17 cellular contexts compared by ENCODE assay signal in the genomic region with DNA sequence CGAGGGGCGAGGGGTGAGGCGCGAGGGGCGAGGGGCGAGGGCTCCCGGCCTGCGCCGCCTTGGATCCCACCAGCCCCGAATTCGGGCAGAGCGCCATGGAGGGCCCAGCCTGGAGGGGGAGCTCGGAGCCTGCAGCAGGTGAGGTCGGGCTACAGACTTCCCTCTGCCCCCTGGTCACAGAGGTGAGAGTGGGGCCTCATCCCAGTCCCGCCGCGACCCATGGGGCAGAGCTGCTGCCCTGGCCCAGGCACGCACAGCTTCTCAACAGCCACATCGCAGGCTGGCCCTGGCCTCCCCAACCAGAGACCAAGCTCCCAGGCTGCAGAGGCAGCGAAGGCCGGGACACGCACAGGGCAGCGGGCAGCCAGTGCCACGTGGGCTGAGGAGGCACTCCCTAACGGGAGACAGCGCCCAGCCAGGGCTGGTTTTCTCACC.
A peak's percentile ranks its signal among the peaks of the same experiment; 100 is the strongest.
DNase-seq lines count a peak whose midpoint lies in the region; ATAC-seq, FAIRE-seq and TF ChIP-seq lines count a peak whose summit lies in the region.
"Had no signal": no experiment of that assay in that cellular context is flagged by ENCODE, and none has a peak within 500 bp of the region (broad histone marks: within the 10 kb centered on the region; RNA-seq: fewer than 3 reads in every experiment).

No MANE protein-coding gene starts in this region.

- CTCF ChIA-PET in A549 (lab: Yijun Ruan, JAX), result interaction anchor here (3.8 kb wide), 1 partner anchor 14 kb away, joined by 16 read pairs; no protein-coding TSS in a partner anchor

- peak in 1 of 2 experiments; percentile 30; a peak in 2 of 5 replicates for TF ChIP-seq RAD21 in A549 (conservative IDR thresholded peaks at IDR 0.05 in 1 of 2, IDR thresholded peaks at IDR 0.05 in 1 of 2)

- H2AFZ ChIP-seq in GM23248, result no peak overlapping the region
- H2AFZ ChIP-seq: parathyroid adenoma had no signal

- H3K4me2 ChIP-seq in A549, result no peak overlapping the region
- no peak overlapping the region for H3K4me2 ChIP-seq in GM23248 (ENCODE audit: unreplicated experiment)
- H3K4me2 ChIP-seq: smooth muscle cell had no signal

- H3K27me3 ChIP-seq in GM23248 (replicated peaks; ENCODE audit: insufficient read depth), result no peaks in the 10 kb centered on the region
- H3K27me3 ChIP-seq: gastrocnemius medialis had no signal

- no peak overlapping the region for H3K4me3 ChIP-seq in A549
- no peak overlapping the region for H3K4me3 ChIP-seq in GM23248
- H3K4me3 ChIP-seq: gastrocnemius medialis, HAP-1, smooth muscle cell had no signal

- H3K79me2 ChIP-seq in GM23248 (ENCODE audit: insufficient read depth), result no peaks in the 10 kb centered on the region

- H3F3A ChIP-seq in GM23248 (ENCODE audit: insufficient read depth), result no peaks in the 10 kb centered on the region

- no peak for FAIRE-seq in A549 (lab: Jason Lieb, UNC)
- FAIRE-seq: colon had no signal

- no peak for TF ChIP-seq CTCF in A549 (IDR thresholded peaks at IDR 0.05)

- in situ Hi-C loops in GM23248 (cut with MboI), result no loop called here

- 68% methylated on average over 17 of the region's 26 CpGs for WGBS in A549 (ENCODE audit: missing lambda C conversion rate)
- WGBS in GM23248 (ENCODE audit: low coverage in 1 of 2, low lambda C conversion rate in 2 of 2, missing lambda C conversion rate in 2 of 2), 2 experiments, result 65 to 70% methylated on average over 12 to 26 of the region's 26 CpGs

- no peak overlapping the region for H3K9ac ChIP-seq in GM23248
- H3K9ac ChIP-seq: parathyroid adenoma had no signal

- DNase-seq in A549 (ENCODE audit: low read depth in 1 of 2, low spot score in 1 of 2) (peak; percentile 12 to 48), GM23248 (peak; percentile 1), SW480 (ENCODE audit: low spot score) (peak; percentile 64), iPS-NIHi11 (ENCODE audit: low spot score) (peak; percentile 24), dedifferentiated amniotic fluid mesenchymal stem cell (ENCODE audit: extremely low spot score) (no peak)
- no peak for DNase-seq in activated naive CD4-positive, alpha-beta T cell treated with anti-CD3 and anti-CD28 coated beads, Interleukin-2, amount 50 U/mL, for 16 hours
- DNase-seq: activated effector memory CD4-positive, alpha-beta T cell treated with Interleukin-2 at 50 U/mL for 16 hours; AML-193; gastrocnemius medialis; left ventricle myocardium superior; SHP77 treated with DMSO at 0.1 percent for 48 hours had no signal

- H3K27ac ChIP-seq in A549 (peak overlapping the region in 1 of 2 experiments; percentile 57; a peak in 1 of 6 replicates), GM23248 (no peak overlapping the region)
- H3K27ac ChIP-seq: gastrocnemius medialis, parathyroid adenoma had no signal

- H3K9me2 ChIP-seq in GM23248 (ENCODE audit: insufficient read depth), result no peaks in the 10 kb centered on the region

- TF ChIP-seq EP300 in A549 (IDR thresholded peaks at IDR 0.05), result no peak

- H3K36me3 ChIP-seq in GM23248 (ENCODE audit: low read depth), result no peaks in the 10 kb centered on the region
- H3K36me3 ChIP-seq: gastrocnemius medialis, HAP-1 had no signal

- no peaks in the 10 kb centered on the region for H4K20me1 ChIP-seq in GM23248 (ENCODE audit: insufficient read depth)

- POLR2A ChIA-PET in A549 (lab: Yijun Ruan, JAX), result interaction anchor here (1.2 kb wide), 1 partner anchor 37 kb away, joined by 3 read pairs; no protein-coding TSS in a partner anchor

- H3K4me1 ChIP-seq in A549 (peaks cover 16% of the 10 kb centered on the region), GM23248 (ENCODE audit: insufficient read depth) (no peaks in the 10 kb centered on the region)
- H3K4me1 ChIP-seq: gastrocnemius medialis, HAP-1, parathyroid adenoma had no signal

- H3K9me3 ChIP-seq in A549, result peaks cover 7% of the 10 kb centered on the region; the same call in 1 of the 3 replicates
- H3K9me3 ChIP-seq in GM23248 (ENCODE audit: low read depth), result no peaks in the 10 kb centered on the region
- H3K9me3 ChIP-seq: gastrocnemius medialis had no signal

- no peak for TF ChIP-seq POLR2A in A549 (IDR thresholded peaks at IDR 0.05; ENCODE audit: low read length)

- peak; percentile 49 to 72 for ATAC-seq in A549
- ATAC-seq in GM18502 (IDR thresholded peaks at IDR 0.05; ENCODE audit: poor library complexity, unreplicated experiment), result no peak
- ATAC-seq in GM19023 (IDR thresholded peaks at IDR 0.05; ENCODE audit: unreplicated experiment), result no peak
- ATAC-seq: gastrocnemius medialis, left ventricle myocardium superior had no signal

TF ChIP-seq in A549, 52 proteins besides CTCF, POLR2A, EP300 and RAD21:
- TF ChIP-seq FOSL2 (IDR thresholded peaks at IDR 0.05) (no peak), FOSL2 (CRISPR knock-in tag; IDR thresholded peaks at IDR 0.05) (no peak), MAX (IDR thresholded peaks at IDR 0.05) (peak; percentile 27; the same call in 1 of the 2 replicates)

Comparison
In these comparisons a context has a peak if more than half of its experiments do, and no peak if none do; other contexts are left out.
1. ATAC-seq: peak in A549 (2 of 2); none in GM18502 (single experiment) and GM19023 (single experiment).
2. DNase-seq: peak in A549 (2 of 2), GM23248 (single experiment), SW480 (single experiment) and iPS-NIHi11 (single experiment); none in dedifferentiated amniotic fluid mesenchymal stem cell (single experiment) and activated naive CD4-positive, alpha-beta T cell treated with anti-CD3 and anti-CD28 coated beads, Interleukin-2, amount 50 U/mL, for 16 hours (single experiment).